ENCODE assay signal across 10 cellular contexts in the genomic region with DNA sequence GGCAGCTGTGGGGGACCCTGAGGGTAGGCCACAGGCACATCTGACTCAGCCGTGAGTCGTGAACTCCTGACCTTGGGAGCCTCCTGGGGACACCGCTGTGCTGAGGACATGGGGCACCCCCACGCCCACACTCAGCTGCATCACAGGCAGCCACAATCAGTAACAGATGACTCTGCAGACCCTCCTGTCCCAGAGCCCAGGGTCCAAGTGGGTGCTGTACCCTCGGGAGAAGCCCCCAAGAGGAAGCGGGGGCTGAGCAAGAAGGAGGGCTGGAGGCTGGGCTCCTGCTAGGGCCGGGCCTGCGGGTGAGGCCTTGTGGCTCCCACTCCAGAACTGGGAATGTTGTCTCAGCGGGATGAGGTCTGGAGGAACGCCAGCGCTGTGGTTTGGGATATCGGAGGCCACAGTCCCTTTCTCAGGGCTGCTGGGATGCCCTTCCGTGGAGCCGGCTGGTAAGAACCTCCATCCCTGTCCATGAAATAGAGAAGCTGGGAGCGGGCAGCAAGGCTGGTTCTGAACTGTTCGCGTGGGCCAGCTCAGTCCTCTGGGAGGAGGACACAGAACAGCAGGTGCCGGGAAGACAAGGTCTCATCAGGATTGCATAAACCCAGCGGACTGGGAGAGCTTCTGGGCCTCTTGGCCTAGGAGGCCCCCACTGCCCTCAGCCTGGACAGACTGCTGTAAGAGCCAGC. TPM values are rescaled to one million over a fixed set of nuclear protein-coding genes. Genes with fewer than 3 reads are reported as not detected.
A peak's percentile ranks its signal among the peaks of the same experiment; 100 is the strongest.
DNase-seq lines count a peak whose midpoint lies in the region; ATAC-seq and TF ChIP-seq lines count a peak whose summit lies in the region.
"Had no signal": no experiment of that assay in that cellular context is flagged by ENCODE, and none has a peak within 500 bp of the region (broad histone marks: within the 10 kb centered on the region; RNA-seq: fewer than 3 reads in every experiment).

No MANE protein-coding gene starts in this region.

- peaks cover 4% of the 10 kb centered on the region for H3K4me1 Mint-ChIP-seq in CD4-positive, alpha-beta T cell (ENCODE audit: low read depth)

- H3K4me1 ChIP-seq in Peyer's patch = peaks cover 3 to 56% (median 32%) of the 10 kb centered on the region in 4 donors

- H3K4me3 ChIP-seq in Peyer's patch (no peak overlapping the region), fibroblast of the aortic adventitia (ENCODE audit: low read depth, low read length) (no peak overlapping the region)

- POLR2A ChIA-PET in CD4-positive, alpha-beta T cell (lab: Charles Lee) = no interaction called here

- no peaks in the 10 kb centered on the region for H3K9me3 ChIP-seq in Peyer's patch
- no peaks in the 10 kb centered on the region for H3K9me3 ChIP-seq in CD4-positive, alpha-beta T cell (ENCODE audit: control insufficient read depth, low read length)

- H3K9me3 Mint-ChIP-seq in CD4-positive, alpha-beta T cell = no peaks in the 10 kb centered on the region

- in situ Hi-C loops in GM13976 (cut with MboI; ENCODE audit: low sequenced_read_pairs, unreplicated experiment) = no loop called here

- CTCF ChIA-PET in CD4-positive, alpha-beta T cell (lab: Charles Lee) = no interaction called here

- no peaks in the 10 kb centered on the region for H3K36me3 Mint-ChIP-seq in CD4-positive, alpha-beta T cell (ENCODE audit: low read depth)

- no peaks in the 10 kb centered on the region for H3K36me3 ChIP-seq in Peyer's patch

- TF ChIP-seq CTCF in GM13976 (IDR thresholded peaks at IDR 0.05; ENCODE audit: borderline replicate concordance, control extremely low read depth, extremely low read depth, insufficient read depth, missing control alignments) = no peak
- TF ChIP-seq CTCF in Peyer's patch (IDR thresholded peaks at IDR 0.05) = no peak
- no peak for TF ChIP-seq CTCF in fibroblast of the aortic adventitia (IDR thresholded peaks at IDR 0.05; ENCODE audit: insufficient read depth, low read length)
- no peak for TF ChIP-seq CTCF in CD4-positive, alpha-beta T cell (IDR thresholded peaks at IDR 0.05)

- DNase-seq in GM13976 (ENCODE audit: low spot score) = peak; percentile 67
- no peak for DNase-seq in Peyer's patch
- peak; percentile 83 for DNase-seq in fibroblast of the aortic adventitia (ENCODE audit: low read depth)
- DNase-seq in stimulated activated CD4-positive, alpha-beta T cell treated with anti-CD3 and anti-CD28 coated beads, Interleukin-4, amount 100 ng/mL, for 24 hours = peak; percentile 40
- no peak for DNase-seq in ureter (ENCODE audit: low spot score)
- DNase-seq in activated CD4-positive, CD25-positive, alpha-beta regulatory T cell treated with anti-CD3 and anti-CD28 coated beads, Interleukin-2, amount 50 U/mL, for 72 hours = no peak
- DNase-seq in CD4-positive, alpha-beta T cell = no peak

- peaks cover 0 to 15% of the 10 kb centered on the region in 2 donors for H3K27me3 ChIP-seq in Peyer's patch
- H3K27me3 ChIP-seq in CD4-positive, alpha-beta T cell (ENCODE audit: control insufficient read depth, insufficient read depth, low read length) = peaks cover 38% of the 10 kb centered on the region

- intact Hi-C loops in CD4-positive, alpha-beta T cell (cut with DNase I, micrococcal nuclease) = no loop called here

- H3K4me3 Mint-ChIP-seq in CD4-positive, alpha-beta T cell = no peak overlapping the region

- H3K27me3 Mint-ChIP-seq in CD4-positive, alpha-beta T cell = peaks cover 20% of the 10 kb centered on the region

- H3K27ac Mint-ChIP-seq in CD4-positive, alpha-beta T cell = no peak overlapping the region

- no peak for TF ChIP-seq POLR2A in Peyer's patch (IDR thresholded peaks at IDR 0.05)

- peak overlapping the region in 3 of 4 donors; percentile 31 to 78 (median 60) for H3K27ac ChIP-seq in Peyer's patch
- H3K27ac ChIP-seq in CD4-positive, alpha-beta T cell (ENCODE audit: low read depth, low read length) = no peak overlapping the region

- no peak for ATAC-seq in GM18870 (IDR thresholded peaks at IDR 0.05; ENCODE audit: unreplicated experiment)
- ATAC-seq in CD4-positive, alpha-beta T cell (ENCODE audit: poor library complexity) = no peak

RNA-seq across cellular contexts. Expression of a gene that starts 3.1 kb away (rescaled TPM):
- 100 to 1,000 TPM in 2 of 4 donors, 10 to 100 TPM in 2; 31.2 to 328 (median 87.3) TPM for total RNA-seq in Peyer's patch
- total RNA-seq in fibroblast of the aortic adventitia (ENCODE audit: low replicate concordance) = 5.6 and 11.1 TPM in 2 replicates
- 433 TPM for total RNA-seq in ureter
- under 1 TPM; 0.16 to 0.78 TPM for total RNA-seq in CD4-positive, alpha-beta T cell

RNA-seq across cellular contexts. Expression of a gene that starts 16.6 kb away (rescaled TPM):
- 100 to 1,000 TPM; 507 to 769 (median 622) TPM for total RNA-seq in Peyer's patch
- total RNA-seq in fibroblast of the aortic adventitia (ENCODE audit: low replicate concordance) = 754 and 1,887 TPM in 2 replicates
- 1,691 TPM for total RNA-seq in ureter
- 1,000 to 10,000 TPM; 3,015 to 3,210 TPM for total RNA-seq in CD4-positive, alpha-beta T cell

RNA-seq across cellular contexts. Expression of a gene that starts 36.8 kb away (rescaled TPM):
- total RNA-seq in Peyer's patch (10 to 100 TPM in 2 of 4 donors, 1 to 10 TPM in 2; 7.2 to 33.8 (median 11.1) TPM), fibroblast of the aortic adventitia (ENCODE audit: low replicate concordance) (1.1 and 4.3 TPM in 2 replicates), ureter (4.0 TPM)
- 1 to 10 TPM; 4.4 TPM for total RNA-seq in CD4-positive, alpha-beta T cell

RNA-seq across cellular contexts. Expression of a gene that starts 57.1 kb away (rescaled TPM):
- total RNA-seq in Peyer's patch (10 to 100 TPM in 3 of 4 donors, 1 to 10 TPM in 1; 6.6 to 26.7 (median 13.4) TPM), fibroblast of the aortic adventitia (ENCODE audit: low replicate concordance) (not detected in 2 replicates), ureter (11.4 TPM)
- not detected for total RNA-seq in CD4-positive, alpha-beta T cell
- total RNA-seq: NCI-H460, omental fat pad had no signal

Comparison
In these comparisons a context has a peak if more than half of its experiments do, and no peak if none do; other contexts are left out.
1. DNase-seq: peak in GM13976 (single experiment), fibroblast of the aortic adventitia (single experiment) and stimulated activated CD4-positive, alpha-beta T cell treated with anti-CD3 and anti-CD28 coated beads, Interleukin-4, amount 100 ng/mL, for 24 hours (single experiment); none in Peyer's patch (0 of 3), ureter (single experiment), activated CD4-positive, CD25-positive, alpha-beta regulatory T cell treated with anti-CD3 and anti-CD28 coated beads, Interleukin-2, amount 50 U/mL, for 72 hours (single experiment) and CD4-positive, alpha-beta T cell (0 of 10).